In genomic region chr3:133851266-133851906, GRCh38 we compare ENCODE assay signal across 1 cellular context.
TF ChIP-seq lines count a peak whose summit lies in the region.

No MANE protein-coding gene starts in this region.

TF ChIP-seq in K562, 482 proteins besides CTCF, POLR2A, EP300 and RAD21 (continued from another document):
- TF ChIP-seq TCF15 (CRISPR knock-in tag; IDR thresholded peaks at IDR 0.05) = no peak
- peak; percentile 77; the same call in 1 of the 2 replicates for TF ChIP-seq CC2D1A (IDR thresholded peaks at IDR 0.05)
- peak; percentile 87 for TF ChIP-seq TOE1 (IDR thresholded peaks at IDR 0.05; ENCODE audit: borderline replicate concordance)
- TF ChIP-seq TOE1 (CRISPR knock-in tag; IDR thresholded peaks at IDR 0.05; ENCODE audit: borderline replicate concordance, low read depth) = no peak
- no peak for TF ChIP-seq PATZ1 (CRISPR knock-in tag; IDR thresholded peaks at IDR 0.05; ENCODE audit: borderline replicate concordance)
- TF ChIP-seq SUPT5H (IDR thresholded peaks at IDR 0.05) = no peak
- TF ChIP-seq UBTF (IDR thresholded peaks at IDR 0.05; ENCODE audit: borderline replicate concordance in 1 of 2, low read depth in 2 of 2, low read length in 2 of 2) = peak in 1 of 2 experiments; percentile 66; a peak in 1 of 4 replicates
- no peak for TF ChIP-seq SETDB1 (IDR thresholded peaks at IDR 0.05; ENCODE audit: low read length)
- TF ChIP-seq TAF1 (IDR thresholded peaks at IDR 0.05; ENCODE audit: control insufficient read depth, extremely low read depth, insufficient read depth, low read length, severe bottlenecking) = no peak
- peak; percentile 84 for TF ChIP-seq L3MBTL2 (IDR thresholded peaks at IDR 0.05)
- TF ChIP-seq ZNF175 (CRISPR knock-in tag; IDR thresholded peaks at IDR 0.05; ENCODE audit: low read depth) = peak; percentile 53; the same call in 1 of the 2 replicates
- TF ChIP-seq ZNF830 (CRISPR knock-in tag; IDR thresholded peaks at IDR 0.05) = no peak
- TF ChIP-seq ZNF143 (CRISPR knock-in tag; IDR thresholded peaks at IDR 0.05) = no peak
- TF ChIP-seq BDP1 (IDR thresholded peaks at IDR 0.05; ENCODE audit: insufficient read depth, insufficient read length) = no peak
- no peak for TF ChIP-seq ZMIZ1 (IDR thresholded peaks at IDR 0.05; ENCODE audit: low read depth in 2 of 2, low read length in 2 of 2)
- no peak for TF ChIP-seq RBM25 (IDR thresholded peaks at IDR 0.05; ENCODE audit: low read depth, low read length, severe bottlenecking)
- no peak for TF ChIP-seq CEBPZ (IDR thresholded peaks at IDR 0.05; ENCODE audit: borderline replicate concordance, low read depth, low read length)
- no peak for TF ChIP-seq MTF1 (CRISPR knock-in tag; IDR thresholded peaks at IDR 0.05; ENCODE audit: borderline replicate concordance)
- peak; percentile 27; the same call in 1 of the 2 replicates for TF ChIP-seq MYC (IDR thresholded peaks at IDR 0.05; ENCODE audit: low read depth, low read length)
- TF ChIP-seq MYC (CRISPR knock-in tag; IDR thresholded peaks at IDR 0.05; ENCODE audit: borderline replicate concordance, low read depth) = no peak
- no peak for TF ChIP-seq TFAP4 (CRISPR knock-in tag; IDR thresholded peaks at IDR 0.05; ENCODE audit: borderline replicate concordance)
- no peak for TF ChIP-seq ZNF133 (CRISPR knock-in tag; IDR thresholded peaks at IDR 0.05)
- peak; percentile 87 for TF ChIP-seq ZBTB2 (IDR thresholded peaks at IDR 0.05)
- no peak for TF ChIP-seq PRMT5 (CRISPR knock-in tag; IDR thresholded peaks at IDR 0.05)
- TF ChIP-seq GABPB2 (CRISPR knock-in tag; conservative IDR thresholded peaks at IDR 0.05) = no peak
- TF ChIP-seq BRD9 (IDR thresholded peaks at IDR 0.05; ENCODE audit: low read depth, partially characterized antibody) = peak; percentile 34
- TF ChIP-seq ZC3H11A (IDR thresholded peaks at IDR 0.05; ENCODE audit: low read depth, low read length) = no peak
- no peak for TF ChIP-seq EZH2 (IDR thresholded peaks at IDR 0.05; ENCODE audit: borderline replicate concordance, low read depth, low read length)
TF ChIP-seq in K562: peak in this region for 111.
